1 cellular context compared by ENCODE assay signal in the genomic region with DNA sequence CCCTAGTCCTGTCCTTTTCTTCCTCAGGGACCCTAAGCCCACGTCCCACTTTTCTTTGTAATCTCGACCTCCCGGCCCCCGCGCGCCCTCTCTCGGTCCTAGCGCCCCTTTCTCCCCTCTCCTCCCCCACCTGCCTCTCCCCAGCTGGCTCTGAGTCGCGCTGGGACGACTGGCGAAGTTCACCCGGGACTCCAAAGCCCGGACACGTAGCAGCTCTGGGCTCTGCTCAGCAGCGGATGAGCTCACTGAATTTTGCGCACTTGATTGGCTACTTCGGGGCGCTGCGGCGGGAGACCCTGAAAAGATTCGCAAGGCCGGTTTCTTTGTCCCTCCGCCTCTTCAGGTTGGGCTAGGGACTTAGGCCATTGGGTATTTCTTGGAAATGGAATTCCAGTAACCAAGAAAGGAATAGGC.
A peak's percentile ranks its signal among the peaks of the same experiment; 100 is the strongest.
TF ChIP-seq lines count a peak whose summit lies in the region.

No MANE protein-coding gene starts in this region.

TF ChIP-seq in K562, 482 proteins besides CTCF, POLR2A, EP300 and RAD21 (continued from another document):
- TF ChIP-seq DDX20 (tag; IDR thresholded peaks at IDR 0.05; ENCODE audit: low read depth) (no peak), CBX3 (IDR thresholded peaks at IDR 0.05; ENCODE audit: borderline replicate concordance in 1 of 2, low read length in 2 of 2) (no peak), GTF2E2 (tag; IDR thresholded peaks at IDR 0.05) (no peak), MAZ (CRISPR knock-in tag; conservative IDR thresholded peaks at IDR 0.05 in 1 of 2, IDR thresholded peaks at IDR 0.05 in 1 of 2) (0 out of 4 replicates have a peak, but pooled peaks of 1 of the 2 experiments have one; percentile 42), CSDE1 (IDR thresholded peaks at IDR 0.05) (no peak), ZNF324 (CRISPR knock-in tag; IDR thresholded peaks at IDR 0.05) (no peak), CHD2 (IDR thresholded peaks at IDR 0.05; ENCODE audit: low read depth, low read length) (no peak), RFX5 (IDR thresholded peaks at IDR 0.05; ENCODE audit: low read depth, low read length) (peak; percentile 90), MTA3 (IDR thresholded peaks at IDR 0.05; ENCODE audit: borderline replicate concordance) (no peak), ZNF184 (CRISPR knock-in tag; IDR thresholded peaks at IDR 0.05) (no peak), KAT7 (CRISPR knock-in tag; IDR thresholded peaks at IDR 0.05; ENCODE audit: borderline replicate concordance) (no peak), TBL1XR1 (IDR thresholded peaks at IDR 0.05; ENCODE audit: low read length in 2 of 2) (no peak), BRCA1 (IDR thresholded peaks at IDR 0.05) (no peak), BRCA1 (CRISPR knock-in tag; IDR thresholded peaks at IDR 0.05) (no peak), ZFP30 (CRISPR knock-in tag; IDR thresholded peaks at IDR 0.05; ENCODE audit: borderline replicate concordance) (no peak), ATF1 (CRISPR knock-in tag; IDR thresholded peaks at IDR 0.05) (no peak), ATF1 (tag; IDR thresholded peaks at IDR 0.05) (peak; percentile 25; the same call in 1 of the 2 replicates), SLC30A9 (CRISPR knock-in tag; IDR thresholded peaks at IDR 0.05) (no peak), BHLHE40 (IDR thresholded peaks at IDR 0.05; ENCODE audit: low read length) (no peak), HLTF (IDR thresholded peaks at IDR 0.05) (no peak), PRMT5 (CRISPR knock-in tag; IDR thresholded peaks at IDR 0.05) (no peak), RBM22 (IDR thresholded peaks at IDR 0.05; ENCODE audit: low read depth, low read length, poor library complexity, severe bottlenecking) (no peak)
- TF ChIP-seq, protein P1, sequence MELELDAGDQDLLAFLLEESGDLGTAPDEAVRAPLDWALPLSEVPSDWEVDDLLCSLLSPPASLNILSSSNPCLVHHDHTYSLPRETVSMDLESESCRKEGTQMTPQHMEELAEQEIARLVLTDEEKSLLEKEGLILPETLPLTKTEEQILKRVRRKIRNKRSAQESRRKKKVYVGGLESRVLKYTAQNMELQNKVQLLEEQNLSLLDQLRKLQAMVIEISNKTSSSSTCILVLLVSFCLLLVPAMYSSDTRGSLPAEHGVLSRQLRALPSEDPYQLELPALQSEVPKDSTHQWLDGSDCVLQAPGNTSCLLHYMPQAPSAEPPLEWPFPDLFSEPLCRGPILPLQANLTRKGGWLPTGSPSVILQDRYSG (tag; conservative IDR thresholded peaks at IDR 0.05; ENCODE audit: low read depth) = no peak
